ENCODE assay signal across 8 cellular contexts in genomic region chr12:674272-674781, GRCh38. TPM values are rescaled to one million over a fixed set of nuclear protein-coding genes. Genes with fewer than 3 reads are reported as not detected.
DNase-seq lines count a peak whose midpoint lies in the region; ATAC-seq and TF ChIP-seq lines count a peak whose summit lies in the region.

No MANE protein-coding gene starts in this region.

- in situ Hi-C loops in KBM-7 (cut with MboI; ENCODE audit: low pct_unique_long_range_greater_than_20kb, low sequenced_read_pairs): no loop called here

- H3K36me3 ChIP-seq in KOPT-K1 (ENCODE audit: insufficient read depth, low read length): no peaks in the 10 kb centered on the region
- H3K36me3 ChIP-seq in testis (ENCODE audit: low read depth, missing control alignments): no peaks in the 10 kb centered on the region

- H3K9me3 ChIP-seq in KOPT-K1 (ENCODE audit: insufficient read depth, low read length, poor library complexity, severe bottlenecking): no peaks in the 10 kb centered on the region
- no peaks in the 10 kb centered on the region for H3K9me3 ChIP-seq in testis

- peak; percentile 82 for ATAC-seq in GM21529 (IDR thresholded peaks at IDR 0.05; ENCODE audit: unreplicated experiment)

- H3K4me3 ChIP-seq in testis: no peak overlapping the region

- peak overlapping the region; percentile 94 for H3K27ac ChIP-seq in KOPT-K1 (ENCODE audit: low read depth, low read length, poor library complexity, severe bottlenecking)
- no peak overlapping the region for H3K27ac ChIP-seq in testis

- TF ChIP-seq POLR2A in testis (IDR thresholded peaks at IDR 0.05): no peak

- TF ChIP-seq CTCF in testis (IDR thresholded peaks at IDR 0.05): no peak

- intact Hi-C loops in testis (cut with DNase I; ENCODE audit: low total_unique reads): no loop called here

- DNase-seq in GDM1 (lab: John Stamatoyannopoulos, UW): peak; percentile 84
- peak; percentile 38 for DNase-seq in activated T-cell treated with anti-CD3 and anti-CD28 coated beads for 4 hours
- DNase-seq in stimulated activated CD4-positive, alpha-beta T cell treated with anti-CD3 and anti-CD28 coated beads, Interleukin-15, amount 100 ng/mL, for 1 hour (ENCODE audit: low read depth in 1 of 2, low spot score in 1 of 2): peak; percentile 10 to 46
- DNase-seq in KBM-7: no peak
- no peak for DNase-seq in testis
- DNase-seq in DMS 273 (lab: John Stamatoyannopoulos, UW; ENCODE audit: unreplicated experiment): no peak

- no peaks in the 10 kb centered on the region for H3K27me3 ChIP-seq in testis

- H3K4me1 ChIP-seq in testis: no peaks in the 10 kb centered on the region

- 60 to 63% methylated on average over 4 of the region's 4 CpGs for WGBS in testis, 2 donors

RNA-seq across cellular contexts. Expression of gene NINJ2, which starts 11.1 kb away (rescaled TPM):
- total RNA-seq in testis: 10 to 100 TPM in 1 of 2 donors, 1 to 10 TPM in 1; 9.2 to 17.3 TPM
- 11.2 TPM for polyA plus RNA-seq in testis (ENCODE audit: insufficient read depth, low read depth, low replicate concordance)

Comparison
In these comparisons a context has a peak if more than half of its experiments do, and no peak if none do; other contexts are left out.
1. DNase-seq: peak in GDM1 (single experiment), activated T-cell treated with anti-CD3 and anti-CD28 coated beads for 4 hours (single experiment) and stimulated activated CD4-positive, alpha-beta T cell treated with anti-CD3 and anti-CD28 coated beads, Interleukin-15, amount 100 ng/mL, for 1 hour (2 of 2); none in KBM-7 (single experiment), testis (single experiment) and DMS 273 (single experiment).